10 cellular contexts compared by ENCODE assay signal in genomic region chr1:186073697-186074096, GRCh38.
"Had no signal": no experiment of that assay in that cellular context is flagged by ENCODE, and none has a peak within 500 bp of the region (broad histone marks: within the 10 kb centered on the region; RNA-seq: fewer than 3 reads in every experiment).

No MANE protein-coding gene starts in this region.

- H3K9me3 Mint-ChIP-seq: GM23338, H9, HFFc6 had no signal

- DNase-seq: GM23248, GOT3, H9, HCEC 1CT, HFFc6 had no signal

- H3K9ac ChIP-seq: GM23248 had no signal

- H3K9me3 ChIP-seq: HAP-1 had no signal

- H3K27ac ChIP-seq: GM23248 had no signal

- FAIRE-seq: H1, H54 had no signal

- H3K4me1 ChIP-seq: HAP-1 had no signal

- H3K4me3 Mint-ChIP-seq: GM23338, H9, HFFc6 had no signal

- H3K4me1 Mint-ChIP-seq: GM23338, H9 had no signal

- ATAC-seq: GM23338, HCT116 had no signal

- H3K4me3 ChIP-seq: GM23248, GM23338, HAP-1 had no signal

- H2AFZ ChIP-seq: GM23248, GM23338 had no signal

- H3K36me3 ChIP-seq: HAP-1 had no signal

- H3K27ac Mint-ChIP-seq: GM23338, H9, HFFc6 had no signal

- H3K4me2 ChIP-seq: GM23338 had no signal
